ENCODE assay signal across 11 cellular contexts in the genomic region with DNA sequence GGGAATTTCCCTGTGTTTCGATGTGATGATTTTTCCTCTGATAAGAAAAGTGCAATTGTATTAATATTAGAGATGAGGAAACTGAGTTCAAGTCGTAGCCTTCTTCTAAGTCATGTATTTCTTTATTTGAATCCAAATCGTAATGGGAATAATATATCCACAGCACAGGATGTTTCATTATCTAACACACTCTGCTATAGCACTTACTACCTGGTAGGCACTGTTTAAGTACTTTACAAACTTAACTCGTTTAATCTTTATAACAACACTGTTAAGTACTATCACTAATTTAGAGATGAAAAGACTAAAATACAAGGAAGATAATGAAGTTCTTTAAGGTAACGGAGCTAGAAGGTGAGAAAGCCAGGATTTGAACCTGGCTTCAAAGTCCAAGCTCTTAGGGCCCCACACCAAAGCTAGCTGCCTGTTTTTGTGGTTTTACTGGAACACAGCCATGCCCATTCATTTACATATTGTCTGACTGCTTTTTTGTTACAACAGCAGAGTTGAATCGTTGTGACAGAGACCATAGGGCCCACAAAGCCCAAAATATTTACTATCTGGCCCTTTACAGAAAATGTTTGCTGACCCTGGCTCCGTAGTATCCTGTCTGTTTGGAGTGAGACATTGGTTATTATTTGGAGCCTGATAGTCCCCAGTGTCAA. TPM values are rescaled to one million over a fixed set of nuclear protein-coding genes. Genes with fewer than 3 reads are reported as not detected.
DNase-seq lines count a peak whose midpoint lies in the region; ATAC-seq, FAIRE-seq and TF ChIP-seq lines count a peak whose summit lies in the region.
"Had no signal": no experiment of that assay in that cellular context is flagged by ENCODE, and none has a peak within 500 bp of the region (broad histone marks: within the 10 kb centered on the region; RNA-seq: fewer than 3 reads in every experiment).

No MANE protein-coding gene starts in this region.

- H2AFZ ChIP-seq in OCI-LY3 (ENCODE audit: low read depth, low read length) (no peak overlapping the region), HepG2 (ENCODE audit: low read length) (no peak overlapping the region), GM23248 (no peak overlapping the region)

- H3K4me2 ChIP-seq in OCI-LY3 (ENCODE audit: low read length) (peak overlapping the region; percentile 16; the same call in 1 of the 2 replicates), HepG2 (ENCODE audit: low read depth, low read length) (peak overlapping the region; percentile 85), GM23248 (ENCODE audit: unreplicated experiment) (no peak overlapping the region)

- no peak overlapping the region for H3K9ac ChIP-seq in OCI-LY3 (ENCODE audit: low read length)
- H3K9ac ChIP-seq in HepG2 (ENCODE audit: insufficient read depth, low read depth, low read length): peak overlapping the region; percentile 74
- H3K9ac ChIP-seq in GM23248: no peak overlapping the region

- TF ChIP-seq POLR2A in GM12891 (IDR thresholded peaks at IDR 0.05; ENCODE audit: low read depth, low read length): no peak
- TF ChIP-seq POLR2A in HepG2 (IDR thresholded peaks at IDR 0.05; ENCODE audit: insufficient read depth in 1 of 2, low read depth in 2 of 2, low read length in 2 of 2): no peak
- no peak for TF ChIP-seq POLR2A in gastroesophageal sphincter (IDR thresholded peaks at IDR 0.05)

- H3K27ac ChIP-seq in OCI-LY3 (ENCODE audit: low read length) (no peak overlapping the region), HepG2 (ENCODE audit: extremely low read length, insufficient read depth, low read length) (peak overlapping the region; percentile 79), GM23248 (no peak overlapping the region), gastroesophageal sphincter (no peak overlapping the region)
- H3K27ac ChIP-seq: coronary artery had no signal

- no peaks in the 10 kb centered on the region for H3K9me2 ChIP-seq in GM23248 (ENCODE audit: insufficient read depth)

- 11% methylated on average over 7 of the region's 7 CpGs for WGBS in HepG2 (ENCODE audit: low lambda C conversion rate)
- 78% methylated on average over 7 of the region's 7 CpGs for WGBS in GM23248 (ENCODE audit: low coverage in 1 of 2, low lambda C conversion rate in 2 of 2, missing lambda C conversion rate in 2 of 2), 2 experiments
- 68 to 90% methylated on average over 6 to 7 of the region's 7 CpGs for WGBS in gastroesophageal sphincter (ENCODE audit: low coverage in 1 of 2), 2 donors

- in situ Hi-C loops in HepG2 (cut with HindIII; ENCODE audit: extremely low pct_ligation_motif_present, low pct_unique_long_range_greater_than_20kb) (no loop called here), GM23248 (cut with MboI) (no loop called here)

- CTCF ChIA-PET in HepG2 (lab: Yijun Ruan, JAX; ENCODE audit: low intra/inter-chr PET ratio, low total read pairs): no interaction called here

- H3K36me3 ChIP-seq in OCI-LY3 (replicated peaks; ENCODE audit: low read depth, low read length): no peaks in the 10 kb centered on the region
- no peaks in the 10 kb centered on the region for H3K36me3 ChIP-seq in HepG2 (replicated peaks in 1 of 2; ENCODE audit: control insufficient read depth in 1 of 2, insufficient read depth in 2 of 2, low read length in 2 of 2)
- no peaks in the 10 kb centered on the region for H3K36me3 ChIP-seq in GM23248 (ENCODE audit: low read depth)
- no peaks in the 10 kb centered on the region for H3K36me3 ChIP-seq in gastroesophageal sphincter

- H3K4me1 ChIP-seq in OCI-LY3 (ENCODE audit: low read length) (peaks cover 29% of the 10 kb centered on the region), HepG2 (ENCODE audit: insufficient read depth, low read length) (peaks cover 80% of the 10 kb centered on the region), GM23248 (ENCODE audit: insufficient read depth) (peaks cover 26% of the 10 kb centered on the region), gastroesophageal sphincter (peaks cover 0 to 10% (median 0%) of the 10 kb centered on the region in 3 donors)

- H3K79me2 ChIP-seq in OCI-LY3 (ENCODE audit: low read length): no peaks in the 10 kb centered on the region
- no peaks in the 10 kb centered on the region for H3K79me2 ChIP-seq in HepG2 (ENCODE audit: insufficient read depth, low read length)
- H3K79me2 ChIP-seq in GM23248 (ENCODE audit: insufficient read depth): no peaks in the 10 kb centered on the region

- FAIRE-seq in GM12891 (lab: Jason Lieb, UNC): peak; percentile 57
- peak; percentile 32 for FAIRE-seq in HepG2 (lab: Jason Lieb, UNC)
- no peak for FAIRE-seq in HTR-8/SVneo (lab: Jason Lieb, UNC)

- TF ChIP-seq CTCF in OCI-LY3 (IDR thresholded peaks at IDR 0.05; ENCODE audit: low read depth, low read length) (no peak), HepG2 (CRISPR knock-in tag; IDR thresholded peaks at IDR 0.05) (no peak), gastroesophageal sphincter (IDR thresholded peaks at IDR 0.05) (no peak)

- TF ChIP-seq EP300 in HepG2 (IDR thresholded peaks at IDR 0.05; ENCODE audit: low read depth in 2 of 2, low read length in 2 of 2) (peak; percentile 15 to 87; a peak in 3 of 4 replicates), HepG2 (CRISPR knock-in tag; IDR thresholded peaks at IDR 0.05; ENCODE audit: borderline replicate concordance) (peak; percentile 74; the same call in 1 of the 2 replicates), gastroesophageal sphincter (IDR thresholded peaks at IDR 0.05) (no peak)

- H3K4me3 ChIP-seq in OCI-LY3 (ENCODE audit: low read length): no peak overlapping the region
- peak overlapping the region in 1 of 3 experiments; percentile 7; a peak in 1 of 6 replicates for H3K4me3 ChIP-seq in HepG2 (replicated peaks in 1 of 3; ENCODE audit: insufficient read depth in 1 of 3, low read depth in 2 of 3, low read length in 3 of 3)
- no peak overlapping the region for H3K4me3 ChIP-seq in GM23248
- H3K4me3 ChIP-seq in gastroesophageal sphincter: no peak overlapping the region
- H3K4me3 ChIP-seq: coronary artery had no signal

- no peaks in the 10 kb centered on the region for H4K20me1 ChIP-seq in OCI-LY3 (ENCODE audit: insufficient read depth, low read length)
- no peaks in the 10 kb centered on the region for H4K20me1 ChIP-seq in HepG2 (ENCODE audit: insufficient read depth, low read length)
- no peaks in the 10 kb centered on the region for H4K20me1 ChIP-seq in GM23248 (ENCODE audit: insufficient read depth)

- H3K27me3 ChIP-seq in OCI-LY3 (ENCODE audit: low read depth, low read length) (no peaks in the 10 kb centered on the region), HepG2 (ENCODE audit: control insufficient read depth in 1 of 2, insufficient read depth in 2 of 2, low read length in 2 of 2) (no peaks in the 10 kb centered on the region), GM23248 (replicated peaks; ENCODE audit: insufficient read depth) (no peaks in the 10 kb centered on the region), gastroesophageal sphincter (no peaks in the 10 kb centered on the region)

- ATAC-seq in HG02798 (IDR thresholded peaks at IDR 0.05; ENCODE audit: poor library complexity, unreplicated experiment) (peak; percentile 65), HepG2 (peak; percentile 60), GM21526 (IDR thresholded peaks at IDR 0.05; ENCODE audit: low FRiP score, unreplicated experiment) (no peak), gastroesophageal sphincter (no peak)
- ATAC-seq: stimulated activated naive CD8-positive, alpha-beta T cell treated with anti-CD3 and anti-CD28 coated beads, Interleukin-15, Interleukin-2, amounts not matched to agents 100 U/mL and 50 U/mL, for 24 hours had no signal

- H3F3A ChIP-seq in GM23248 (ENCODE audit: insufficient read depth): peaks cover 20% of the 10 kb centered on the region

- no peaks in the 10 kb centered on the region for H3K9me3 ChIP-seq in OCI-LY3 (ENCODE audit: insufficient read depth, low read length)
- H3K9me3 ChIP-seq in HepG2 (ENCODE audit: low read length): no peaks in the 10 kb centered on the region
- no peaks in the 10 kb centered on the region for H3K9me3 ChIP-seq in GM23248 (ENCODE audit: low read depth)
- no peaks in the 10 kb centered on the region for H3K9me3 ChIP-seq in gastroesophageal sphincter

- intact Hi-C loops in HepG2 (cut with micrococcal nuclease; ENCODE audit: unreplicated experiment): no loop called here

- no peak for TF ChIP-seq RAD21 in HepG2 (CRISPR knock-in tag; IDR thresholded peaks at IDR 0.05)

- POLR2A ChIA-PET in HepG2 (lab: Yijun Ruan, JAX): interaction anchor here (0.9 to 1.0 kb wide), 2 partner anchors 10 to 24 kb away, joined by 3 to 4 read pairs; no protein-coding TSS in a partner anchor

- no peak for DNase-seq in GM12891 (ENCODE audit: insufficient read length, low spot score)
- DNase-seq in HepG2 (ENCODE audit: low spot score): peak; percentile 90
- DNase-seq in GM23248: no peak
- DNase-seq in HTR-8/SVneo (ENCODE audit: insufficient read length, low spot score): no peak
- DNase-seq: NCI-H1105 treated with DMSO at 0.1 percent for 48 hours; stimulated activated naive CD8-positive, alpha-beta T cell treated with anti-CD3 and anti-CD28 coated beads, Interleukin-15, Interleukin-2, amounts not matched to agents 100 U/mL and 50 U/mL, for 24 hours had no signal

- no TSS peak for BruUV-seq in HepG2 (replicated peaks; lab: Mats Ljungman, UMichigan)

RNA-seq across cellular contexts. Expression of a gene that starts 9.5 kb away (rescaled TPM):
- polyA plus RNA-seq in GM12891 (2012; ENCODE audit: low read depth, missing spikeins): 13.7 TPM
- 80.8 and 82.6 TPM in 2 replicates for total RNA-seq in HepG2 (2016; rRNA removed; fragmentation: Illumina TruSeq; extraction: Trizol)
- 24.1 and 34.0 TPM in 2 replicates for total RNA-seq in HepG2 (2016; cell fraction: cytosol; rRNA removed; fragmentation: Illumina TruSeq; extraction: Trizol; ENCODE audit: low read depth)
- total RNA-seq in HepG2 (2016; cell fraction: insoluble cytoplasmic fraction; rRNA removed; fragmentation: Illumina TruSeq; extraction: Trizol): 77.1 and 79.8 TPM in 2 replicates
- total RNA-seq in HepG2 (2016; cell fraction: membrane; rRNA removed; fragmentation: Illumina TruSeq; extraction: Trizol): 63.8 and 77.4 TPM in 2 replicates
- 96.6 and 107 TPM in 2 replicates for total RNA-seq in HepG2 (2016; cell fraction: nucleus; rRNA removed; fragmentation: Illumina TruSeq; extraction: Trizol)
- 34.8 and 44.9 TPM in 2 replicates for polyA plus RNA-seq in HepG2 (2011; rRNA removed)
- polyA plus RNA-seq in HepG2 (2011; cell fraction: cytosol; rRNA removed): 14.3 and 23.1 TPM in 2 replicates
- polyA plus RNA-seq in HepG2 (2011; cell fraction: nucleus; rRNA removed): 23.0 and 36.3 TPM in 2 replicates
- polyA plus RNA-seq in HepG2 (2012): 42.7 and 47.6 TPM in 2 replicates
- 1.1 and 1.3 TPM in 2 replicates for polyA plus RNA-seq in HepG2 (2016; cell fraction: cytosol; fragmentation: Illumina TruSeq; extraction: Trizol; ENCODE audit: low read depth)
- 25.7 and 29.2 TPM in 2 replicates for polyA plus RNA-seq in HepG2 (2016; cell fraction: insoluble cytoplasmic fraction; fragmentation: Illumina TruSeq; extraction: Trizol; ENCODE audit: low read depth)
- 7.0 and 8.6 TPM in 2 replicates for polyA plus RNA-seq in HepG2 (2016; cell fraction: membrane; fragmentation: Illumina TruSeq; extraction: Trizol; ENCODE audit: low read depth)
- polyA plus RNA-seq in HepG2 (2016; cell fraction: nucleus; fragmentation: Illumina TruSeq; extraction: Trizol; ENCODE audit: insufficient read depth, low read depth): 50.7 and 55.8 TPM in 2 replicates
- 73.3 and 126 TPM in 2 replicates for polyA minus RNA-seq in HepG2 (2011; rRNA and poly(A)+ RNA removed; ENCODE audit: low replicate concordance)
- 74.1 and 95.7 TPM in 2 replicates for polyA minus RNA-seq in HepG2 (2011; cell fraction: cytosol; rRNA and poly(A)+ RNA removed)
- polyA minus RNA-seq in HepG2 (2011; cell fraction: nucleus; rRNA and poly(A)+ RNA removed): 164 and 199 TPM in 2 replicates
- total RNA-seq in GM23248 (2014; rRNA removed; shearing (Covaris generic)): 232 and 241 TPM in 2 replicates
- 22.3 and 23.7 TPM in 2 replicates for polyA plus RNA-seq in GM23248 (2016; fragmentation: Nextera tagmentation; extraction: Ambion mirVana)
- 100 to 1,000 TPM; 106 to 157 (median 128) TPM for total RNA-seq in gastroesophageal sphincter

Comparison
In these comparisons a context has a peak if more than half of its experiments do, and no peak if none do; other contexts are left out.
1. ATAC-seq: peak in HG02798 (single experiment) and HepG2 (single experiment); none in GM21526 (single experiment) and gastroesophageal sphincter (single experiment).